Comparison of ENCODE assay signal across 17 cellular contexts in genomic region chr3:31079691-31080090, GRCh38.
DNase-seq lines count a peak whose midpoint lies in the region; ATAC-seq and TF ChIP-seq lines count a peak whose summit lies in the region.
"Had no signal": no experiment of that assay in that cellular context is flagged by ENCODE, and none has a peak within 500 bp of the region (broad histone marks: within the 10 kb centered on the region; RNA-seq: fewer than 3 reads in every experiment).

No MANE protein-coding gene starts in this region.

- H3K9me3 Mint-ChIP-seq in activated CD8-positive, alpha-beta T cell treated with anti-CD3 and anti-CD28 coated beads, Interleukin-2, amount 10 ng/mL, durations not matched to agents 7 days and 5 days (ENCODE audit: insufficient read depth): no peaks in the 10 kb centered on the region
- H3K9me3 Mint-ChIP-seq: H9, HFFc6 had no signal

- H3K27ac Mint-ChIP-seq in activated CD8-positive, alpha-beta T cell treated with anti-CD3 and anti-CD28 coated beads, Interleukin-2, amount 10 ng/mL, durations not matched to agents 7 days and 5 days: no peak overlapping the region
- H3K27ac Mint-ChIP-seq: CD4-positive, CD25-positive, alpha-beta regulatory T cell; HFFc6 had no signal

- CTCF ChIA-PET in HEK293T (lab: Yijun Ruan, JAX): no interaction called here
- CTCF ChIA-PET in activated CD8-positive, alpha-beta T cell treated with anti-CD3 and anti-CD28 coated beads, Interleukin-2, amount 10 ng/mL, durations not matched to agents 7 days and 5 days (lab: Charles Lee): interaction anchor here (1.0 to 1.8 kb wide), 2 partner anchors 13 to 20 kb away, joined by 3 read pairs; no protein-coding TSS in a partner anchor

- no peaks in the 10 kb centered on the region for H3K9me2 ChIP-seq in GM23248 (ENCODE audit: insufficient read depth)

- H3K4me3 ChIP-seq in AG10803 (ENCODE audit: low read length) (no peak overlapping the region), GM23248 (no peak overlapping the region), SJSA1 (no peak overlapping the region)
- H3K4me3 ChIP-seq: BLaER1 treated with 17β-estradiol and CSF1 and Interleukin-3, amounts not matched to agents 10 nM and 100 nM; K562 had no signal

- H3K79me2 ChIP-seq in GM23248 (ENCODE audit: insufficient read depth): no peaks in the 10 kb centered on the region

- H3F3A ChIP-seq in GM23248 (ENCODE audit: insufficient read depth): peaks cover 32% of the 10 kb centered on the region

- WGBS in GM23248 (ENCODE audit: low coverage in 1 of 2, low lambda C conversion rate in 2 of 2, missing lambda C conversion rate in 2 of 2), 2 experiments: 79 to 85% methylated on average over 4 of the region's 4 CpGs

- H3K36me3 ChIP-seq in GM23248 (ENCODE audit: low read depth) (no peaks in the 10 kb centered on the region), SJSA1 (no peaks in the 10 kb centered on the region)
- H3K36me3 ChIP-seq: BLaER1 treated with 17β-estradiol and CSF1 and Interleukin-3, amounts not matched to agents 10 nM and 100 nM had no signal

- H3K27me3 ChIP-seq in GM23248 (replicated peaks; ENCODE audit: insufficient read depth) (no peaks in the 10 kb centered on the region), SJSA1 (replicated peaks) (no peaks in the 10 kb centered on the region)
- H3K27me3 ChIP-seq: BLaER1 treated with 17β-estradiol and CSF1 and Interleukin-3, amounts not matched to agents 10 nM and 100 nM had no signal

- H3K4me1 Mint-ChIP-seq in activated CD8-positive, alpha-beta T cell treated with anti-CD3 and anti-CD28 coated beads, Interleukin-2, amount 10 ng/mL, durations not matched to agents 7 days and 5 days (ENCODE audit: low read depth): peaks cover 14% of the 10 kb centered on the region
- H3K4me1 Mint-ChIP-seq: CD4-positive, CD25-positive, alpha-beta regulatory T cell had no signal

- in situ Hi-C loops in GM23248 (cut with MboI): no loop called here

- H3K27me3 Mint-ChIP-seq in activated CD8-positive, alpha-beta T cell treated with anti-CD3 and anti-CD28 coated beads, Interleukin-2, amount 10 ng/mL, durations not matched to agents 7 days and 5 days (ENCODE audit: low read depth): peaks cover 2% of the 10 kb centered on the region
- H3K27me3 Mint-ChIP-seq: CD4-positive, CD25-positive, alpha-beta regulatory T cell had no signal

- no peak overlapping the region for H2AFZ ChIP-seq in GM23248

- DNase-seq in AG10803 (ENCODE audit: low read depth): peak; percentile 54
- peak; percentile 21 for DNase-seq in GM23248
- peak in 1 of 2 experiments; percentile 55 for DNase-seq in SJSA1 (ENCODE audit: low read depth in 1 of 2, low spot score in 2 of 2)
- DNase-seq in fibroblast of peridontal ligament (ENCODE audit: extremely low read depth): peak; percentile 55
- DNase-seq in stimulated activated CD4-positive, alpha-beta T cell treated with anti-CD3 and anti-CD28 coated beads, Interleukin-2, amount 100 ng/mL, for 48 hours: no peak
- no peak for DNase-seq in HEK293T (ENCODE audit: extremely low spot score)
- no peak for DNase-seq in activated CD8-positive, alpha-beta T cell treated with anti-CD3 and anti-CD28 coated beads, Interleukin-2, amount 10 ng/mL, durations not matched to agents 7 days and 5 days
- DNase-seq: CD4-positive, CD25-positive, alpha-beta regulatory T cell; DMS53; GDM1; GOT3; H9; HFFc6 had no signal

- H3K4me3 Mint-ChIP-seq in activated CD8-positive, alpha-beta T cell treated with anti-CD3 and anti-CD28 coated beads, Interleukin-2, amount 10 ng/mL, durations not matched to agents 7 days and 5 days: no peak overlapping the region
- H3K4me3 Mint-ChIP-seq: CD4-positive, CD25-positive, alpha-beta regulatory T cell; H9; HFFc6 had no signal

- no peaks in the 10 kb centered on the region for H4K20me1 ChIP-seq in GM23248 (ENCODE audit: insufficient read depth)
- H4K20me1 ChIP-seq: BLaER1 treated with 17β-estradiol and CSF1 and Interleukin-3, amounts not matched to agents 10 nM and 100 nM had no signal

- POLR2A ChIA-PET in HEK293T (lab: Yijun Ruan, JAX): interaction anchor here (0.8 kb wide), 1 partner anchor 453 kb away, joined by 3 read pairs; the partner anchor contains the start of gene STT3B
- POLR2A ChIA-PET in activated CD8-positive, alpha-beta T cell treated with anti-CD3 and anti-CD28 coated beads, Interleukin-2, amount 10 ng/mL, durations not matched to agents 7 days and 5 days (lab: Charles Lee): no interaction called here

- peaks cover 38% of the 10 kb centered on the region for H3K4me1 ChIP-seq in GM23248 (ENCODE audit: insufficient read depth)
- H3K4me1 ChIP-seq in SJSA1 (replicated peaks): peaks cover 44% of the 10 kb centered on the region
- H3K4me1 ChIP-seq: BLaER1 treated with 17β-estradiol and CSF1 and Interleukin-3, amounts not matched to agents 10 nM and 100 nM had no signal

- no peak for TF ChIP-seq CTCF in AG10803 (conservative IDR thresholded peaks at IDR 0.05; ENCODE audit: low read length)

- H3K27ac ChIP-seq in GM23248: no peak overlapping the region
- peak overlapping the region; percentile 87 for H3K27ac ChIP-seq in SJSA1
- H3K27ac ChIP-seq: 22Rv1; BLaER1 treated with 17β-estradiol and CSF1 and Interleukin-3, amounts not matched to agents 10 nM and 100 nM had no signal

- ATAC-seq in GM21619 (IDR thresholded peaks at IDR 0.05; ENCODE audit: unreplicated experiment): no peak
- ATAC-seq in activated CD8-positive, alpha-beta T cell treated with anti-CD3 and anti-CD28 coated beads, Interleukin-2, amount 10 ng/mL, durations not matched to agents 7 days and 5 days: no peak
- ATAC-seq: K562 had no signal

- H3K9me3 ChIP-seq in GM23248 (ENCODE audit: low read depth) (no peaks in the 10 kb centered on the region), SJSA1 (replicated peaks) (no peaks in the 10 kb centered on the region)

- no peak overlapping the region for H3K9ac ChIP-seq in GM23248
- H3K9ac ChIP-seq: BLaER1 treated with 17β-estradiol and CSF1 and Interleukin-3, amounts not matched to agents 10 nM and 100 nM had no signal

- H3K4me2 ChIP-seq in GM23248 (ENCODE audit: unreplicated experiment): peak overlapping the region; percentile 5
- H3K4me2 ChIP-seq: BLaER1 treated with 17β-estradiol and CSF1 and Interleukin-3, amounts not matched to agents 10 nM and 100 nM had no signal

- H3K36me3 Mint-ChIP-seq in activated CD8-positive, alpha-beta T cell treated with anti-CD3 and anti-CD28 coated beads, Interleukin-2, amount 10 ng/mL, durations not matched to agents 7 days and 5 days (ENCODE audit: low read depth): no peaks in the 10 kb centered on the region
- H3K36me3 Mint-ChIP-seq: CD4-positive, CD25-positive, alpha-beta regulatory T cell had no signal

TF ChIP-seq in HEK293T, 16 proteins besides CTCF, POLR2A, EP300 and RAD21:
- TF ChIP-seq ZNF384 (IDR thresholded peaks at IDR 0.05) (no peak), ARNT (IDR thresholded peaks at IDR 0.05) (no peak), SUZ12 (IDR thresholded peaks at IDR 0.05) (no peak), CTBP1 (IDR thresholded peaks at IDR 0.05; ENCODE audit: borderline replicate concordance) (no peak), BHLHE40 (IDR thresholded peaks at IDR 0.05; ENCODE audit: borderline replicate concordance) (no peak), ELF4 (IDR thresholded peaks at IDR 0.05) (no peak), TARDBP (IDR thresholded peaks at IDR 0.05) (no peak), L3MBTL2 (conservative IDR thresholded peaks at IDR 0.05) (no peak), FOXA1 (IDR thresholded peaks at IDR 0.05) (no peak), FOXM1 (IDR thresholded peaks at IDR 0.05; ENCODE audit: borderline replicate concordance) (no peak), FOXK2 (IDR thresholded peaks at IDR 0.05) (no peak), HDGF (IDR thresholded peaks at IDR 0.05; ENCODE audit: borderline replicate concordance) (no peak), SP1 (IDR thresholded peaks at IDR 0.05) (no peak), NFRKB (IDR thresholded peaks at IDR 0.05) (no peak), PKNOX1 (IDR thresholded peaks at IDR 0.05) (no peak), LEF1 (IDR thresholded peaks at IDR 0.05; ENCODE audit: borderline replicate concordance) (no peak)

Comparison
In these comparisons a context has a peak if more than half of its experiments do, and no peak if none do; other contexts are left out.
1. DNase-seq: peak in AG10803 (single experiment), GM23248 (single experiment) and fibroblast of peridontal ligament (single experiment); none in stimulated activated CD4-positive, alpha-beta T cell treated with anti-CD3 and anti-CD28 coated beads, Interleukin-2, amount 100 ng/mL, for 48 hours (0 of 2), HEK293T (single experiment) and activated CD8-positive, alpha-beta T cell treated with anti-CD3 and anti-CD28 coated beads, Interleukin-2, amount 10 ng/mL, durations not matched to agents 7 days and 5 days (single experiment).